Comparison of ENCODE assay signal across 8 cellular contexts in the genomic region with DNA sequence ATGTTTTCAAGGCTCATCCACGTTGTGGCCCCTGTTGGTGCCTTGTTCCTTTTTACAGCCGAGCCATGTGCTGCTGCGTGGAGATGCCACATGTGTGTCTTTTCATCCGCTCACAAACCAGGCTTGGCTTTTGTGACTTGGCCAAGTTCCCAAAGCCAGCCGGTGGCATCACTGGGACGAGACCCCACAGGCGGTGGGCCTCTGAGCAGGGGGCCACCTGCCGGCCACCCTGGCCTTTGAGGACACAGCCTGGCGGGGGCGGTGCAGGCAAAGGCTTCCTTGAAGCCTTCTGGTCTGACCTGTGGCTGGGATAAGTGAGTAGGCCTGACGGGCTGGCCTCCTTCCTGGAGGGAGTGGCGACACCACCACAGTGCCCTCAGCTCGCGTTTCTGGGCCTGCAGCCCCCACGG. TPM values are rescaled to one million over a fixed set of nuclear protein-coding genes. Genes with fewer than 3 reads are reported as not detected.
DNase-seq lines count a peak whose midpoint lies in the region; ATAC-seq, FAIRE-seq and TF ChIP-seq lines count a peak whose summit lies in the region.

No MANE protein-coding gene starts in this region.

- H3K36me3 Mint-ChIP-seq in activated T-helper 1 cell treated with anti-CD3 and anti-CD28 coated beads, Interleukin-12 subunit alpha, Interleukin-12 subunit beta, Interleukin-2, Interleukin-4 antibody, amounts not matched to agents 30 ng/mL and 10 ng/mL and 1 ng/mL, durations not matched to agents 14 hours and 24 hours and 36 hours (ENCODE audit: low read depth): peaks cover 31% of the 10 kb centered on the region

- H3K27me3 ChIP-seq in liver (ENCODE audit: control insufficient read depth in 4 of 4, insufficient read depth in 4 of 4, low read length in 3 of 4) (no peaks in the 10 kb centered on the region), HepG2 (ENCODE audit: control insufficient read depth in 1 of 2, insufficient read depth in 2 of 2, low read length in 2 of 2) (no peaks in the 10 kb centered on the region), heart left ventricle (no peaks in the 10 kb centered on the region)

- peaks cover 10 to 54% (median 21%) of the 10 kb centered on the region in 4 donors for H3K4me1 ChIP-seq in liver (ENCODE audit: control insufficient read depth in 4 of 4, insufficient read depth in 4 of 4, low read length in 3 of 4)
- peaks cover 6% of the 10 kb centered on the region; the same call in 1 of the 2 replicates for H3K4me1 ChIP-seq in HepG2 (ENCODE audit: insufficient read depth, low read length)
- peaks cover 33 to 100% (median 78%) of the 10 kb centered on the region in 12 donors for H3K4me1 ChIP-seq in heart left ventricle

- DNase-seq in HepG2 (ENCODE audit: low spot score): no peak
- no peak for DNase-seq in activated T-helper 1 cell treated with anti-CD3 and anti-CD28 coated beads, Interleukin-12 subunit alpha, Interleukin-12 subunit beta, Interleukin-2, Interleukin-4 antibody, amounts not matched to agents 30 ng/mL and 10 ng/mL and 1 ng/mL, durations not matched to agents 14 hours and 24 hours and 36 hours (ENCODE audit: low spot score)
- peak in 4 of 5 donors; percentile 59 to 77 (median 70) for DNase-seq in heart left ventricle
- peak; percentile 47 for DNase-seq in stimulated activated CD8-positive, alpha-beta memory T cell treated with anti-CD3 and anti-CD28 coated beads, Interleukin-4, amount 100 ng/mL, for 24 hours (ENCODE audit: low read depth)
- DNase-seq in NCI-H146 (lab: John Stamatoyannopoulos, UW): no peak
- no peak for DNase-seq in hippocampal formation (lab: John Stamatoyannopoulos, UW)

- WGBS in liver: 60% methylated on average over 15 of the region's 15 CpGs
- WGBS in HepG2 (ENCODE audit: low lambda C conversion rate): 91% methylated on average over 8 of the region's 15 CpGs
- WGBS in heart left ventricle, 4 donors: 24 to 36% (median 28%) methylated on average over 12 to 15 of the region's 15 CpGs

- CTCF ChIA-PET in HepG2 (lab: Yijun Ruan, JAX; ENCODE audit: low intra/inter-chr PET ratio, low total read pairs): no interaction called here

- in situ Hi-C loops in HepG2 (cut with HindIII; ENCODE audit: extremely low pct_ligation_motif_present, low pct_unique_long_range_greater_than_20kb): no loop called here

- H3K9ac ChIP-seq in liver (ENCODE audit: low read depth in 1 of 2, low read length in 2 of 2) (no peak overlapping the region), HepG2 (ENCODE audit: insufficient read depth, low read depth, low read length) (no peak overlapping the region)

- H3K27me3 Mint-ChIP-seq in activated T-helper 1 cell treated with anti-CD3 and anti-CD28 coated beads, Interleukin-12 subunit alpha, Interleukin-12 subunit beta, Interleukin-2, Interleukin-4 antibody, amounts not matched to agents 30 ng/mL and 10 ng/mL and 1 ng/mL, durations not matched to agents 14 hours and 24 hours and 36 hours (ENCODE audit: insufficient read depth): no peaks in the 10 kb centered on the region

- no TSS peak for BruUV-seq in HepG2 (replicated peaks; lab: Mats Ljungman, UMichigan)

- TF ChIP-seq RAD21 in liver (IDR thresholded peaks at IDR 0.05) (no peak), HepG2 (CRISPR knock-in tag; IDR thresholded peaks at IDR 0.05) (no peak)

- H3K4me2 ChIP-seq in HepG2 (ENCODE audit: low read depth, low read length): no peak overlapping the region

- H3K4me3 Mint-ChIP-seq in activated T-helper 1 cell treated with anti-CD3 and anti-CD28 coated beads, Interleukin-12 subunit alpha, Interleukin-12 subunit beta, Interleukin-2, Interleukin-4 antibody, amounts not matched to agents 30 ng/mL and 10 ng/mL and 1 ng/mL, durations not matched to agents 14 hours and 24 hours and 36 hours: peak overlapping the region; percentile 77

- peak overlapping the region; percentile 96 for H3K27ac Mint-ChIP-seq in activated T-helper 1 cell treated with anti-CD3 and anti-CD28 coated beads, Interleukin-12 subunit alpha, Interleukin-12 subunit beta, Interleukin-2, Interleukin-4 antibody, amounts not matched to agents 30 ng/mL and 10 ng/mL and 1 ng/mL, durations not matched to agents 14 hours and 24 hours and 36 hours

- H4K20me1 ChIP-seq in HepG2 (ENCODE audit: insufficient read depth, low read length): peaks cover 32% of the 10 kb centered on the region; the same call in 1 of the 2 replicates

- TF ChIP-seq CTCF in liver (IDR thresholded peaks at IDR 0.05; ENCODE audit: low read depth, low read length, missing input control) (no peak), HepG2 (CRISPR knock-in tag; IDR thresholded peaks at IDR 0.05) (no peak), heart left ventricle (IDR thresholded peaks at IDR 0.05) (peak in 8 of 12 donors; percentile 6 to 47 (median 27))

- H3K9me3 Mint-ChIP-seq in activated T-helper 1 cell treated with anti-CD3 and anti-CD28 coated beads, Interleukin-12 subunit alpha, Interleukin-12 subunit beta, Interleukin-2, Interleukin-4 antibody, amounts not matched to agents 30 ng/mL and 10 ng/mL and 1 ng/mL, durations not matched to agents 14 hours and 24 hours and 36 hours: no peaks in the 10 kb centered on the region

- H3K36me3 ChIP-seq in liver (ENCODE audit: control insufficient read depth in 4 of 4, insufficient read depth in 3 of 4, low read depth in 1 of 4, low read length in 3 of 4) (peaks cover 7 to 18% (median 10%) of the 10 kb centered on the region in 4 donors), HepG2 (replicated peaks in 1 of 2; ENCODE audit: control insufficient read depth in 1 of 2, insufficient read depth in 2 of 2, low read length in 2 of 2) (peaks cover 33 to 66% of the 10 kb centered on the region in 2 experiments; a peak in 4 of 5 replicates), KOPT-K1 (ENCODE audit: insufficient read depth, low read length) (peaks cover 84% of the 10 kb centered on the region), heart left ventricle (peaks cover 0 to 46% (median 29%) of the 10 kb centered on the region in 9 donors)

- H2AFZ ChIP-seq in HepG2 (ENCODE audit: low read length): no peak overlapping the region

- peaks cover 53% of the 10 kb centered on the region for H3K4me1 Mint-ChIP-seq in activated T-helper 1 cell treated with anti-CD3 and anti-CD28 coated beads, Interleukin-12 subunit alpha, Interleukin-12 subunit beta, Interleukin-2, Interleukin-4 antibody, amounts not matched to agents 30 ng/mL and 10 ng/mL and 1 ng/mL, durations not matched to agents 14 hours and 24 hours and 36 hours (ENCODE audit: low read depth)

- H3K9me3 ChIP-seq in liver (ENCODE audit: control insufficient read depth in 4 of 4, low read length in 3 of 4) (no peaks in the 10 kb centered on the region), HepG2 (ENCODE audit: low read length) (no peaks in the 10 kb centered on the region), KOPT-K1 (ENCODE audit: insufficient read depth, low read length, poor library complexity, severe bottlenecking) (no peaks in the 10 kb centered on the region), heart left ventricle (no peaks in the 10 kb centered on the region)

- TF ChIP-seq POLR2A in HepG2 (IDR thresholded peaks at IDR 0.05; ENCODE audit: insufficient read depth in 1 of 2, low read depth in 2 of 2, low read length in 2 of 2) (no peak), heart left ventricle (IDR thresholded peaks at IDR 0.05) (no peak)

- no peak for FAIRE-seq in HepG2 (lab: Jason Lieb, UNC)

- POLR2A ChIA-PET in HepG2 (lab: Yijun Ruan, JAX): interaction anchor here (1.7 kb wide), 1 partner anchor 12 kb away, joined by 8 read pairs; a partner anchor contains a TSS

- TF ChIP-seq EP300 in HepG2 (IDR thresholded peaks at IDR 0.05; ENCODE audit: low read depth in 2 of 2, low read length in 2 of 2): no peak
- no peak for TF ChIP-seq EP300 in HepG2 (CRISPR knock-in tag; IDR thresholded peaks at IDR 0.05; ENCODE audit: borderline replicate concordance)

- intact Hi-C loops in HepG2 (cut with micrococcal nuclease; ENCODE audit: unreplicated experiment) (no loop called here), heart left ventricle (cut with DNase I) (loop anchor here in 1 of 10 donors (1.0 kb wide), 1 partner anchor 11 kb away; no protein-coding TSS in a partner anchor)
- intact Hi-C loops in activated T-helper 1 cell treated with anti-CD3 and anti-CD28 coated beads, Interleukin-12 subunit alpha, Interleukin-12 subunit beta, Interleukin-2, Interleukin-4 antibody, amounts not matched to agents 30 ng/mL and 10 ng/mL and 1 ng/mL, durations not matched to agents 14 hours and 24 hours and 36 hours (cut with micrococcal nuclease): loop anchor here (1.0 kb wide), 3 partner anchors 9 to 40 kb away; no protein-coding TSS in a partner anchor

- peak overlapping the region; percentile 67 to 71 for H3K27ac ChIP-seq in liver (ENCODE audit: low read depth in 1 of 2, low read length in 2 of 2)
- no peak overlapping the region for H3K27ac ChIP-seq in HepG2 (ENCODE audit: extremely low read length, insufficient read depth, low read length)
- peak overlapping the region; percentile 100 for H3K27ac ChIP-seq in KOPT-K1 (ENCODE audit: low read depth, low read length, poor library complexity, severe bottlenecking)
- H3K27ac ChIP-seq in heart left ventricle: peak overlapping the region; percentile 78 to 100 (median 88)

- H3K4me3 ChIP-seq in liver (ENCODE audit: low read depth in 1 of 3, low read length in 3 of 3) (no peak overlapping the region), HepG2 (replicated peaks in 1 of 3; ENCODE audit: insufficient read depth in 1 of 3, low read depth in 2 of 3, low read length in 3 of 3) (no peak overlapping the region), heart left ventricle (peak overlapping the region in 10 of 12 donors; percentile 22 to 54 (median 42))

- H3K79me2 ChIP-seq in HepG2 (ENCODE audit: insufficient read depth, low read length): peaks cover 26% of the 10 kb centered on the region

- no peak for ATAC-seq in HepG2
- ATAC-seq in heart left ventricle: peak in 3 of 4 donors; percentile 22 to 60 (median 28)

RNA-seq across cellular contexts. Expression of a gene that starts 10.6 kb away (rescaled TPM):
- total RNA-seq in liver (10 to 100 TPM; 35.0 to 41.4 TPM), HepG2 (2016; rRNA removed; fragmentation: Illumina TruSeq; extraction: Trizol) (26.3 and 31.3 TPM in 2 replicates), heart left ventricle (100 to 1,000 TPM in 1 of 9 donors, 10 to 100 TPM in 8; 40.1 to 107 (median 49.6) TPM)
- polyA plus RNA-seq in liver (10 to 100 TPM; 13.4 to 28.4 TPM), HepG2 (2011; rRNA removed) (42.4 and 66.8 TPM in 2 replicates), heart left ventricle (10 to 100 TPM; 55.6 to 63.8 TPM)
- 26.5 and 26.8 TPM in 2 replicates for total RNA-seq in HepG2 (2016; cell fraction: cytosol; rRNA removed; fragmentation: Illumina TruSeq; extraction: Trizol; ENCODE audit: low read depth)
- 21.7 and 32.4 TPM in 2 replicates for total RNA-seq in HepG2 (2016; cell fraction: insoluble cytoplasmic fraction; rRNA removed; fragmentation: Illumina TruSeq; extraction: Trizol)
- 46.5 and 47.3 TPM in 2 replicates for total RNA-seq in HepG2 (2016; cell fraction: membrane; rRNA removed; fragmentation: Illumina TruSeq; extraction: Trizol)
- total RNA-seq in HepG2 (2016; cell fraction: nucleus; rRNA removed; fragmentation: Illumina TruSeq; extraction: Trizol): 25.3 and 29.3 TPM in 2 replicates
- polyA plus RNA-seq in HepG2 (2011; cell fraction: cytosol; rRNA removed): 34.8 and 51.8 TPM in 2 replicates
- 202 and 278 TPM in 2 replicates for polyA plus RNA-seq in HepG2 (2011; cell fraction: nucleus; rRNA removed)
- polyA plus RNA-seq in HepG2 (2012): 39.1 and 39.9 TPM in 2 replicates
- 19.6 and 21.3 TPM in 2 replicates for polyA plus RNA-seq in HepG2 (2016; cell fraction: cytosol; fragmentation: Illumina TruSeq; extraction: Trizol; ENCODE audit: low read depth)
- 24.6 and 30.4 TPM in 2 replicates for polyA plus RNA-seq in HepG2 (2016; cell fraction: insoluble cytoplasmic fraction; fragmentation: Illumina TruSeq; extraction: Trizol; ENCODE audit: low read depth)
- 34.4 and 41.1 TPM in 2 replicates for polyA plus RNA-seq in HepG2 (2016; cell fraction: membrane; fragmentation: Illumina TruSeq; extraction: Trizol; ENCODE audit: low read depth)
- 65.6 and 70.5 TPM in 2 replicates for polyA plus RNA-seq in HepG2 (2016; cell fraction: nucleus; fragmentation: Illumina TruSeq; extraction: Trizol; ENCODE audit: insufficient read depth, low read depth)
- polyA minus RNA-seq in HepG2 (2011; rRNA and poly(A)+ RNA removed; ENCODE audit: low replicate concordance): 142 and 187 TPM in 2 replicates
- polyA minus RNA-seq in HepG2 (2011; cell fraction: cytosol; rRNA and poly(A)+ RNA removed): 39.4 and 40.8 TPM in 2 replicates
- polyA minus RNA-seq in HepG2 (2011; cell fraction: nucleus; rRNA and poly(A)+ RNA removed): 41.1 and 50.2 TPM in 2 replicates
- total RNA-seq in activated T-helper 1 cell treated with anti-CD3 and anti-CD28 coated beads, Interleukin-12 subunit alpha, Interleukin-12 subunit beta, Interleukin-2, Interleukin-4 antibody, amounts not matched to agents 30 ng/mL and 10 ng/mL and 1 ng/mL, durations not matched to agents 14 hours and 24 hours and 36 hours: 249 and 250 TPM in 2 replicates

RNA-seq across cellular contexts. Expression of a gene that starts 12.3 kb away (rescaled TPM):
- total RNA-seq in liver (10 to 100 TPM in 1 of 2 donors, 1 to 10 TPM in 1; 5.6 to 15.0 TPM), HepG2 (2016; rRNA removed; fragmentation: Illumina TruSeq; extraction: Trizol) (4.8 and 18.6 TPM in 2 replicates), heart left ventricle (10 to 100 TPM in 6 of 9 donors, 1 to 10 TPM in 3; 7.6 to 43.6 (median 12.8) TPM)
- polyA plus RNA-seq in liver (1 to 10 TPM; 5.5 to 6.1 TPM), HepG2 (2011; rRNA removed) (27.3 and 35.5 TPM in 2 replicates), heart left ventricle (10 to 100 TPM; 12.3 to 17.6 TPM)
- total RNA-seq in HepG2 (2016; cell fraction: cytosol; rRNA removed; fragmentation: Illumina TruSeq; extraction: Trizol; ENCODE audit: low read depth): 27.6 and 29.6 TPM in 2 replicates
- 5.9 and 17.7 TPM in 2 replicates for total RNA-seq in HepG2 (2016; cell fraction: insoluble cytoplasmic fraction; rRNA removed; fragmentation: Illumina TruSeq; extraction: Trizol)
- 13.2 and 14.7 TPM in 2 replicates for total RNA-seq in HepG2 (2016; cell fraction: membrane; rRNA removed; fragmentation: Illumina TruSeq; extraction: Trizol)
- 26.2 and 27.8 TPM in 2 replicates for total RNA-seq in HepG2 (2016; cell fraction: nucleus; rRNA removed; fragmentation: Illumina TruSeq; extraction: Trizol)
- polyA plus RNA-seq in HepG2 (2011; cell fraction: cytosol; rRNA removed): 14.4 and 20.5 TPM in 2 replicates
- 139 and 163 TPM in 2 replicates for polyA plus RNA-seq in HepG2 (2011; cell fraction: nucleus; rRNA removed)
- polyA plus RNA-seq in HepG2 (2012): 9.7 and 17.4 TPM in 2 replicates
- polyA plus RNA-seq in HepG2 (2016; cell fraction: cytosol; fragmentation: Illumina TruSeq; extraction: Trizol; ENCODE audit: low read depth): 7.4 TPM in 2 replicates
- 5.1 and 7.5 TPM in 2 replicates for polyA plus RNA-seq in HepG2 (2016; cell fraction: insoluble cytoplasmic fraction; fragmentation: Illumina TruSeq; extraction: Trizol; ENCODE audit: low read depth)
- polyA plus RNA-seq in HepG2 (2016; cell fraction: membrane; fragmentation: Illumina TruSeq; extraction: Trizol; ENCODE audit: low read depth): 10.9 and 11.1 TPM in 2 replicates
- 77.4 and 86.1 TPM in 2 replicates for polyA plus RNA-seq in HepG2 (2016; cell fraction: nucleus; fragmentation: Illumina TruSeq; extraction: Trizol; ENCODE audit: insufficient read depth, low read depth)
- polyA minus RNA-seq in HepG2 (2011; rRNA and poly(A)+ RNA removed; ENCODE audit: low replicate concordance): 27.0 and 38.7 TPM in 2 replicates
- 4.4 and 7.0 TPM in 2 replicates for polyA minus RNA-seq in HepG2 (2011; cell fraction: cytosol; rRNA and poly(A)+ RNA removed)
- 38.2 and 45.5 TPM in 2 replicates for polyA minus RNA-seq in HepG2 (2011; cell fraction: nucleus; rRNA and poly(A)+ RNA removed)
- total RNA-seq in activated T-helper 1 cell treated with anti-CD3 and anti-CD28 coated beads, Interleukin-12 subunit alpha, Interleukin-12 subunit beta, Interleukin-2, Interleukin-4 antibody, amounts not matched to agents 30 ng/mL and 10 ng/mL and 1 ng/mL, durations not matched to agents 14 hours and 24 hours and 36 hours: 124 and 129 TPM in 2 replicates

RNA-seq across cellular contexts. Expression of a gene that starts 26.5 kb away (rescaled TPM):
- 10 to 100 TPM in 1 of 2 donors, 1 to 10 TPM in 1; 4.8 to 10.4 TPM for total RNA-seq in liver
- polyA plus RNA-seq in liver: 1 to 10 TPM; 7.6 to 8.7 TPM
- 7.5 and 12.4 TPM in 2 replicates for total RNA-seq in HepG2 (2016; rRNA removed; fragmentation: Illumina TruSeq; extraction: Trizol)
- total RNA-seq in HepG2 (2016; cell fraction: cytosol; rRNA removed; fragmentation: Illumina TruSeq; extraction: Trizol; ENCODE audit: low read depth): 2.6 and 4.3 TPM in 2 replicates
- 5.5 and 11.6 TPM in 2 replicates for total RNA-seq in HepG2 (2016; cell fraction: insoluble cytoplasmic fraction; rRNA removed; fragmentation: Illumina TruSeq; extraction: Trizol)
- total RNA-seq in HepG2 (2016; cell fraction: membrane; rRNA removed; fragmentation: Illumina TruSeq; extraction: Trizol): 5.3 and 7.4 TPM in 2 replicates
- 13.3 and 15.7 TPM in 2 replicates for total RNA-seq in HepG2 (2016; cell fraction: nucleus; rRNA removed; fragmentation: Illumina TruSeq; extraction: Trizol)
- polyA plus RNA-seq in HepG2 (2011; rRNA removed): 18.6 and 18.8 TPM in 2 replicates
- polyA plus RNA-seq in HepG2 (2011; cell fraction: cytosol; rRNA removed): 5.6 and 8.3 TPM in 2 replicates
- 74.8 and 103 TPM in 2 replicates for polyA plus RNA-seq in HepG2 (2011; cell fraction: nucleus; rRNA removed)
- 15.3 and 17.6 TPM in 2 replicates for polyA plus RNA-seq in HepG2 (2012)
- polyA plus RNA-seq in HepG2 (2016; cell fraction: cytosol; fragmentation: Illumina TruSeq; extraction: Trizol; ENCODE audit: low read depth): 4.4 and 5.1 TPM in 2 replicates
- 8.5 and 13.0 TPM in 2 replicates for polyA plus RNA-seq in HepG2 (2016; cell fraction: insoluble cytoplasmic fraction; fragmentation: Illumina TruSeq; extraction: Trizol; ENCODE audit: low read depth)
- polyA plus RNA-seq in HepG2 (2016; cell fraction: membrane; fragmentation: Illumina TruSeq; extraction: Trizol; ENCODE audit: low read depth): 7.7 and 10.7 TPM in 2 replicates
- 31.0 and 36.7 TPM in 2 replicates for polyA plus RNA-seq in HepG2 (2016; cell fraction: nucleus; fragmentation: Illumina TruSeq; extraction: Trizol; ENCODE audit: insufficient read depth, low read depth)
- 9.3 and 33.1 TPM in 2 replicates for polyA minus RNA-seq in HepG2 (2011; rRNA and poly(A)+ RNA removed; ENCODE audit: low replicate concordance)
- polyA minus RNA-seq in HepG2 (2011; cell fraction: cytosol; rRNA and poly(A)+ RNA removed): 5.9 and 7.6 TPM in 2 replicates
- polyA minus RNA-seq in HepG2 (2011; cell fraction: nucleus; rRNA and poly(A)+ RNA removed): 12.7 and 14.4 TPM in 2 replicates
- 9.2 and 9.4 TPM in 2 replicates for total RNA-seq in activated T-helper 1 cell treated with anti-CD3 and anti-CD28 coated beads, Interleukin-12 subunit alpha, Interleukin-12 subunit beta, Interleukin-2, Interleukin-4 antibody, amounts not matched to agents 30 ng/mL and 10 ng/mL and 1 ng/mL, durations not matched to agents 14 hours and 24 hours and 36 hours
- 10 to 100 TPM; 10.8 to 23.9 (median 16.8) TPM for total RNA-seq in heart left ventricle
- 1 to 10 TPM; 8.1 to 9.4 TPM for polyA plus RNA-seq in heart left ventricle

Comparison
In these comparisons a context has a peak if more than half of its experiments do, and no peak if none do; other contexts are left out.
1. H3K4me3 ChIP-seq: peak in heart left ventricle (10 of 12); none in liver (0 of 3) and HepG2 (0 of 3).
2. CTCF ChIP-seq: peak in heart left ventricle (8 of 12); none in liver (single experiment) and HepG2 (single experiment).
3. DNase-seq: peak in heart left ventricle (4 of 5) and stimulated activated CD8-positive, alpha-beta memory T cell treated with anti-CD3 and anti-CD28 coated beads, Interleukin-4, amount 100 ng/mL, for 24 hours (single experiment); none in HepG2 (single experiment), activated T-helper 1 cell treated with anti-CD3 and anti-CD28 coated beads, Interleukin-12 subunit alpha, Interleukin-12 subunit beta, Interleukin-2, Interleukin-4 antibody, amounts not matched to agents 30 ng/mL and 10 ng/mL and 1 ng/mL, durations not matched to agents 14 hours and 24 hours and 36 hours (single experiment), NCI-H146 (single experiment) and hippocampal formation (0 of 2).